Comparison of ENCODE assay signal across 13 cellular contexts in genomic region chr12:21439347-21439746, GRCh38. TPM values are rescaled to one million over a fixed set of nuclear protein-coding genes. Genes with fewer than 3 reads are reported as not detected.
DNase-seq lines count a peak whose midpoint lies in the region; ATAC-seq, FAIRE-seq and TF ChIP-seq lines count a peak whose summit lies in the region.
"Had no signal": no experiment of that assay in that cellular context is flagged by ENCODE, and none has a peak within 500 bp of the region (broad histone marks: within the 10 kb centered on the region; RNA-seq: fewer than 3 reads in every experiment).

No MANE protein-coding gene starts in this region.

- H3K36me3 ChIP-seq in BLaER1: peaks cover 21% of the 10 kb centered on the region
- H3K36me3 ChIP-seq in DND-41 (ENCODE audit: insufficient read depth, low read length): peaks cover 19% of the 10 kb centered on the region
- H3K36me3 ChIP-seq: uterus had no signal

- H3K79me2 ChIP-seq in DND-41 (ENCODE audit: insufficient read depth, low read length): peaks cover 35% of the 10 kb centered on the region

- H4K20me1 ChIP-seq in BLaER1: no peaks in the 10 kb centered on the region
- no peaks in the 10 kb centered on the region; the same call in 1 of the 2 replicates for H4K20me1 ChIP-seq in DND-41 (ENCODE audit: insufficient read depth, low read length)

- H3K9me3 ChIP-seq in BLaER1: no peaks in the 10 kb centered on the region
- H3K9me3 ChIP-seq in DND-41 (ENCODE audit: insufficient read depth, low read length, severe bottlenecking): no peaks in the 10 kb centered on the region
- H3K9me3 ChIP-seq: mucosa of descending colon, uterus had no signal

- H3K36me3 Mint-ChIP-seq in activated T-helper 1 cell treated with anti-CD3 and anti-CD28 coated beads, Interleukin-12 subunit alpha, Interleukin-12 subunit beta, Interleukin-2, Interleukin-4 antibody, amounts not matched to agents 30 ng/mL and 10 ng/mL and 1 ng/mL, durations not matched to agents 14 hours and 24 hours and 36 hours (ENCODE audit: low read depth): peaks cover 37% of the 10 kb centered on the region
- peaks cover 30% of the 10 kb centered on the region for H3K36me3 Mint-ChIP-seq in nephron progenitor cell (ENCODE audit: low read depth)

- TF ChIP-seq CTCF in DND-41 (IDR thresholded peaks at IDR 0.05; ENCODE audit: borderline replicate concordance, extremely low read depth, low read length, poor library complexity, severe bottlenecking) (no peak), nephron progenitor cell (IDR thresholded peaks at IDR 0.05) (no peak)

- H3K27me3 ChIP-seq in BLaER1: no peaks in the 10 kb centered on the region
- peaks cover 22% of the 10 kb centered on the region for H3K27me3 ChIP-seq in DND-41 (ENCODE audit: insufficient read depth, low read length, poor library complexity)
- H3K27me3 ChIP-seq: uterus had no signal

- DNase-seq in DND-41 (no peak), nephron progenitor cell (no peak), superior temporal gyrus (ENCODE audit: extremely low spot score) (no peak), cerebellar nuclear complex (lab: John Stamatoyannopoulos, UW) (no peak), Right ventricle myocardium inferior (ENCODE audit: missing footprints) (no peak)
- no peak for DNase-seq in activated T-helper 1 cell treated with anti-CD3 and anti-CD28 coated beads, Interleukin-12 subunit alpha, Interleukin-12 subunit beta, Interleukin-2, Interleukin-4 antibody, amounts not matched to agents 30 ng/mL and 10 ng/mL and 1 ng/mL, durations not matched to agents 14 hours and 24 hours and 36 hours (ENCODE audit: low spot score)
- DNase-seq: mucosa of descending colon, uterus had no signal

- H3K27ac ChIP-seq in BLaER1: no peak overlapping the region
- H3K27ac ChIP-seq in DND-41 (ENCODE audit: low read length): no peak overlapping the region
- H3K27ac ChIP-seq: VCaP had no signal

- H3K4me3 ChIP-seq in BLaER1 (no peak overlapping the region), DND-41 (ENCODE audit: low read depth in 1 of 2, low read length in 2 of 2) (peak overlapping the region in 1 of 2 experiments; percentile 69; a peak in 1 of 4 replicates)
- H3K4me3 ChIP-seq: mucosa of descending colon, uterus had no signal

- H2AFZ ChIP-seq in DND-41 (ENCODE audit: low read depth, low read length): peak overlapping the region; percentile 91; the same call in 1 of the 2 replicates

- peaks cover 5% of the 10 kb centered on the region for H3K27me3 Mint-ChIP-seq in activated T-helper 1 cell treated with anti-CD3 and anti-CD28 coated beads, Interleukin-12 subunit alpha, Interleukin-12 subunit beta, Interleukin-2, Interleukin-4 antibody, amounts not matched to agents 30 ng/mL and 10 ng/mL and 1 ng/mL, durations not matched to agents 14 hours and 24 hours and 36 hours (ENCODE audit: insufficient read depth)
- peaks cover 22% of the 10 kb centered on the region for H3K27me3 Mint-ChIP-seq in nephron progenitor cell (ENCODE audit: low read depth, poor library complexity)

- peak overlapping the region; percentile 95 for H3K4me3 Mint-ChIP-seq in activated T-helper 1 cell treated with anti-CD3 and anti-CD28 coated beads, Interleukin-12 subunit alpha, Interleukin-12 subunit beta, Interleukin-2, Interleukin-4 antibody, amounts not matched to agents 30 ng/mL and 10 ng/mL and 1 ng/mL, durations not matched to agents 14 hours and 24 hours and 36 hours
- no peak overlapping the region for H3K4me3 Mint-ChIP-seq in nephron progenitor cell

- H3K4me1 Mint-ChIP-seq in activated T-helper 1 cell treated with anti-CD3 and anti-CD28 coated beads, Interleukin-12 subunit alpha, Interleukin-12 subunit beta, Interleukin-2, Interleukin-4 antibody, amounts not matched to agents 30 ng/mL and 10 ng/mL and 1 ng/mL, durations not matched to agents 14 hours and 24 hours and 36 hours (ENCODE audit: low read depth): peaks cover 41% of the 10 kb centered on the region
- peaks cover 5% of the 10 kb centered on the region for H3K4me1 Mint-ChIP-seq in nephron progenitor cell

- no peak for ATAC-seq in DND-41 (ENCODE audit: insufficient read depth, low read depth)
- no peak for ATAC-seq in Right ventricle myocardium inferior
- ATAC-seq: mucosa of descending colon had no signal

- peak overlapping the region; percentile 95 for H3K27ac Mint-ChIP-seq in activated T-helper 1 cell treated with anti-CD3 and anti-CD28 coated beads, Interleukin-12 subunit alpha, Interleukin-12 subunit beta, Interleukin-2, Interleukin-4 antibody, amounts not matched to agents 30 ng/mL and 10 ng/mL and 1 ng/mL, durations not matched to agents 14 hours and 24 hours and 36 hours
- no peak overlapping the region for H3K27ac Mint-ChIP-seq in nephron progenitor cell

- intact Hi-C loops in activated T-helper 1 cell treated with anti-CD3 and anti-CD28 coated beads, Interleukin-12 subunit alpha, Interleukin-12 subunit beta, Interleukin-2, Interleukin-4 antibody, amounts not matched to agents 30 ng/mL and 10 ng/mL and 1 ng/mL, durations not matched to agents 14 hours and 24 hours and 36 hours (cut with micrococcal nuclease): loop anchor here (2.0 to 10.0 kb wide), 3 partner anchors 37 to 605 kb away; partner anchors contain the start of gene CMAS
- intact Hi-C loops in Right ventricle myocardium inferior (cut with DNase I): no loop called here

- H3K4me1 ChIP-seq in BLaER1 (peaks cover 16% of the 10 kb centered on the region), DND-41 (ENCODE audit: insufficient read depth, low read length) (peaks cover 23% of the 10 kb centered on the region)

- no peak overlapping the region for H3K9ac ChIP-seq in BLaER1
- H3K9ac ChIP-seq in DND-41 (ENCODE audit: low read depth, low read length): no peak overlapping the region

- H3K4me2 ChIP-seq in BLaER1 (peak overlapping the region; percentile 84), DND-41 (ENCODE audit: insufficient read depth, low read length) (peak overlapping the region; percentile 65)

- H3K9me3 Mint-ChIP-seq in activated T-helper 1 cell treated with anti-CD3 and anti-CD28 coated beads, Interleukin-12 subunit alpha, Interleukin-12 subunit beta, Interleukin-2, Interleukin-4 antibody, amounts not matched to agents 30 ng/mL and 10 ng/mL and 1 ng/mL, durations not matched to agents 14 hours and 24 hours and 36 hours: no peaks in the 10 kb centered on the region
- no peaks in the 10 kb centered on the region for H3K9me3 Mint-ChIP-seq in nephron progenitor cell

- peak; percentile 81 for FAIRE-seq in islet of Langerhans (lab: Jason Lieb, UNC)
- FAIRE-seq: bronchial epithelial cell, frontal cortex had no signal

RNA-seq across cellular contexts. Expression of gene PYROXD1, which starts 1.9 kb away (rescaled TPM):
- 36.0 TPM in 2 replicates for total RNA-seq in activated T-helper 1 cell treated with anti-CD3 and anti-CD28 coated beads, Interleukin-12 subunit alpha, Interleukin-12 subunit beta, Interleukin-2, Interleukin-4 antibody, amounts not matched to agents 30 ng/mL and 10 ng/mL and 1 ng/mL, durations not matched to agents 14 hours and 24 hours and 36 hours
- total RNA-seq in Right ventricle myocardium inferior: 16.5 TPM
